ENCODE assay signal across 1 cellular context in the genomic region with DNA sequence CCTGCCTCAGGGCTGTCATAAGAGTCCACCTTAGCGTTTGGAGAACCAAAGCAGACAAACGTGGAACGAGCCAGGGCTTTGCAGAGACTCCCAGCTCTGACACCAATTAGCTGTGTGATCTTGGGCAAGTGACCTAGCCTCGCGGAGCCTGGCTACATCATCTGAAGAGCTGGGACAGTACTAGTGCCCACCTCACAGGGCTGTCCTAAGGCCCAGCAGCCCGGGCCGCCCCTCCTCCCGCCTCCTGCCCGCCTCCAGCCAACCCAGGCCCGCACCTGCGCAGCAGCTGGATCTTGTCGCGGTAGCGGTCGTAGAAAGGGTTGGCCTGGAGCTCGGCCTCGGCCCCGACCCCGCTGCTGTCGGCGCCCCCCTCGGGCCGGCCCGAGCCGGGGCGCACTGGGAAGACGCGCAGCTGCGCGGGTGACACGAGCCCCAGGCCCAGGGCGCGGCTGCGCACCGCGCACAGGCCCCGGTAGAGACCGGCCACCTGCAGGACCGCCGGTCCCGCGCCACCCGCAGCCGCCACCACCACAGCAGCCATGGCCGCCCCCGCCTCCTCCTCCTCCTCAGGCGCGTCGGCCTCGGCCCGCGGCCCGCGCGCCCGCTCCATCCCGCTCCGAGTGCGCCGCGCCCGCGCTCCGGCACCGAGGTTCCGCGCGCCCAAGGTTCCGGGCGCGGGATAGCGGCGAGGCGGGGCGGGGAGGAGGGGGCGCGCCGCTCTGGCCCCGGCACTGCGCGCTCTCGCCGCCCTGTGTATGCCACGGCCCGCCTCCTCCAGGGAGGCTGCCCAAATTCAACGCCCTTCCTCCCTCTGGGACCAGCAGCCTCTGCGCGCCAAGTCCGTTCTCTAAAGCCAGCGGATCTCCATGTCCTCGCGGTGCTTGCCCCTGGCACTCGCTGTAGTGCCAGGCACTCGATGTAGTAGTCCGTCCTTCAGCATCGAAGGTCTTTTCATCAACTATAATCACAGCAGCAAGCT.
TF ChIP-seq lines count a peak whose summit lies in the region.

A gene with protein sequence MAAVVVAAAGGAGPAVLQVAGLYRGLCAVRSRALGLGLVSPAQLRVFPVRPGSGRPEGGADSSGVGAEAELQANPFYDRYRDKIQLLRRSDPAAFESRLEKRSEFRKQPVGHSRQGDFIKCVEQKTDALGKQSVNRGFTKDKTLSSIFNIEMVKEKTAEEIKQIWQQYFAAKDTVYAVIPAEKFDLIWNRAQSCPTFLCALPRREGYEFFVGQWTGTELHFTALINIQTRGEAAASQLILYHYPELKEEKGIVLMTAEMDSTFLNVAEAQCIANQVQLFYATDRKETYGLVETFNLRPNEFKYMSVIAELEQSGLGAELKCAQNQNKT (minus strand): TSS at position 583 of the 979 bp plus-strand sequence. CDS start 42 bp downstream, at position 541.

TF ChIP-seq in HepG2, 621 proteins besides CTCF, POLR2A, EP300 and RAD21 (continued from another document and continues in another):
- TF ChIP-seq ARID3A (IDR thresholded peaks at IDR 0.05; ENCODE audit: low read depth, low read length) = no peak
- peak; percentile 43; the same call in 1 of the 2 replicates for TF ChIP-seq MXD3 (CRISPR knock-in tag; IDR thresholded peaks at IDR 0.05)
- no peak for TF ChIP-seq ZNF496 (CRISPR knock-in tag; IDR thresholded peaks at IDR 0.05; ENCODE audit: insufficient replicate concordance)
- no peak for TF ChIP-seq SMAD9 (CRISPR knock-in tag; IDR thresholded peaks at IDR 0.05)
- TF ChIP-seq MAFG (CRISPR knock-in tag; IDR thresholded peaks at IDR 0.05) = no peak
- TF ChIP-seq U2AF2 (IDR thresholded peaks at IDR 0.05; ENCODE audit: low read depth, low read length) = no peak
- TF ChIP-seq, protein P1, sequence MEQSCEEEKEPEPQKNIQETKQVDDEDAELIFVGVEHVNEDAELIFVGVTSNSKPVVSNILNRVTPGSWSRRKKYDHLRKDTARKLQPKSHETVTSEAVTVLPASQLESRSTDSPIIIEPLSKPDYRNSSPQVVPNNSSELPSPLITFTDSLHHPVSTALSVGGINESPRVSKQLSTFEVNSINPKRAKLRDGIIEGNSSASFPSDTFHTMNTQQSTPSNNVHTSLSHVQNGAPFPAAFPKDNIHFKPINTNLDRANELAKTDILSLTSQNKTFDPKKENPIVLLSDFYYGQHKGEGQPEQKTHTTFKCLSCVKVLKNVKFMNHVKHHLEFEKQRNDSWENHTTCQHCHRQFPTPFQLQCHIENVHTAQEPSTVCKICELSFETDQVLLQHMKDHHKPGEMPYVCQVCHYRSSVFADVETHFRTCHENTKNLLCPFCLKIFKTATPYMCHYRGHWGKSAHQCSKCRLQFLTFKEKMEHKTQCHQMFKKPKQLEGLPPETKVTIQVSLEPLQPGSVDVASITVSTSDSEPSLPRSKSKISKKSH (CRISPR knock-in tag; IDR thresholded peaks at IDR 0.05; ENCODE audit: borderline replicate concordance) = no peak
- no peak for TF ChIP-seq THYN1 (CRISPR knock-in tag; IDR thresholded peaks at IDR 0.05; ENCODE audit: borderline replicate concordance, low read depth)
- no peak for TF ChIP-seq ZNF770 (CRISPR knock-in tag; IDR thresholded peaks at IDR 0.05)
- no peak for TF ChIP-seq ZNF251 (CRISPR knock-in tag; IDR thresholded peaks at IDR 0.05)
- no peak for TF ChIP-seq CC2D1A (CRISPR knock-in tag; IDR thresholded peaks at IDR 0.05)
- peak; percentile 60 for TF ChIP-seq NR2C2 (CRISPR knock-in tag; IDR thresholded peaks at IDR 0.05; ENCODE audit: borderline replicate concordance)
- no peak for TF ChIP-seq REL (CRISPR knock-in tag; conservative IDR thresholded peaks at IDR 0.05)
- TF ChIP-seq MTA1 (CRISPR knock-in tag; IDR thresholded peaks at IDR 0.05; ENCODE audit: borderline replicate concordance) = no peak
- TF ChIP-seq ZNF720 (CRISPR knock-in tag; IDR thresholded peaks at IDR 0.05) = no peak
- TF ChIP-seq ZNF576 (CRISPR knock-in tag; IDR thresholded peaks at IDR 0.05) = no peak
- TF ChIP-seq ZNF12 (CRISPR knock-in tag; IDR thresholded peaks at IDR 0.05) = no peak
- TF ChIP-seq BHLHE40 (IDR thresholded peaks at IDR 0.05; ENCODE audit: low read length) = no peak
- TF ChIP-seq ZNF510 (CRISPR knock-in tag; IDR thresholded peaks at IDR 0.05; ENCODE audit: low read depth) = no peak
- TF ChIP-seq ZNF550 (CRISPR knock-in tag; IDR thresholded peaks at IDR 0.05; ENCODE audit: borderline replicate concordance) = no peak
- no peak for TF ChIP-seq TOE1 (CRISPR knock-in tag; IDR thresholded peaks at IDR 0.05)
- no peak for TF ChIP-seq TRIM24 (CRISPR knock-in tag; IDR thresholded peaks at IDR 0.05)
- TF ChIP-seq TCF12 (IDR thresholded peaks at IDR 0.05) = no peak
- no peak for TF ChIP-seq TCF12 (CRISPR knock-in tag; IDR thresholded peaks at IDR 0.05)
- no peak for TF ChIP-seq ZNF816 (CRISPR knock-in tag; IDR thresholded peaks at IDR 0.05; ENCODE audit: borderline replicate concordance)
- no peak for TF ChIP-seq NR2F6 (IDR thresholded peaks at IDR 0.05)
- TF ChIP-seq NR2F6 (CRISPR knock-in tag; IDR thresholded peaks at IDR 0.05) = no peak
- TF ChIP-seq FOXK1 (CRISPR knock-in tag; IDR thresholded peaks at IDR 0.05; ENCODE audit: borderline replicate concordance, low read depth) = no peak
- TF ChIP-seq, protein P2, sequence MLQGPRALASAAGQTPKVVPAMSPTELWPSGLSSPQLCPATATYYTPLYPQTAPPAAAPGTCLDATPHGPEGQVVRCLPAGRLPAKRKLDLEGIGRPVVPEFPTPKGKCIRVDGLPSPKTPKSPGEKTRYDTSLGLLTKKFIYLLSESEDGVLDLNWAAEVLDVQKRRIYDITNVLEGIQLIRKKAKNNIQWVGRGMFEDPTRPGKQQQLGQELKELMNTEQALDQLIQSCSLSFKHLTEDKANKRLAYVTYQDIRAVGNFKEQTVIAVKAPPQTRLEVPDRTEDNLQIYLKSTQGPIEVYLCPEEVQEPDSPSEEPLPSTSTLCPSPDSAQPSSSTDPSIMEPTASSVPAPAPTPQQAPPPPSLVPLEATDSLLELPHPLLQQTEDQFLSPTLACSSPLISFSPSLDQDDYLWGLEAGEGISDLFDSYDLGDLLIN (CRISPR knock-in tag; IDR thresholded peaks at IDR 0.05; ENCODE audit: borderline replicate concordance) = no peak
- TF ChIP-seq TOPORS (CRISPR knock-in tag; IDR thresholded peaks at IDR 0.05) = no peak
- no peak for TF ChIP-seq FLYWCH1 (CRISPR knock-in tag; IDR thresholded peaks at IDR 0.05)
- no peak for TF ChIP-seq ZNF713 (CRISPR knock-in tag; IDR thresholded peaks at IDR 0.05)
- TF ChIP-seq, protein P3, sequence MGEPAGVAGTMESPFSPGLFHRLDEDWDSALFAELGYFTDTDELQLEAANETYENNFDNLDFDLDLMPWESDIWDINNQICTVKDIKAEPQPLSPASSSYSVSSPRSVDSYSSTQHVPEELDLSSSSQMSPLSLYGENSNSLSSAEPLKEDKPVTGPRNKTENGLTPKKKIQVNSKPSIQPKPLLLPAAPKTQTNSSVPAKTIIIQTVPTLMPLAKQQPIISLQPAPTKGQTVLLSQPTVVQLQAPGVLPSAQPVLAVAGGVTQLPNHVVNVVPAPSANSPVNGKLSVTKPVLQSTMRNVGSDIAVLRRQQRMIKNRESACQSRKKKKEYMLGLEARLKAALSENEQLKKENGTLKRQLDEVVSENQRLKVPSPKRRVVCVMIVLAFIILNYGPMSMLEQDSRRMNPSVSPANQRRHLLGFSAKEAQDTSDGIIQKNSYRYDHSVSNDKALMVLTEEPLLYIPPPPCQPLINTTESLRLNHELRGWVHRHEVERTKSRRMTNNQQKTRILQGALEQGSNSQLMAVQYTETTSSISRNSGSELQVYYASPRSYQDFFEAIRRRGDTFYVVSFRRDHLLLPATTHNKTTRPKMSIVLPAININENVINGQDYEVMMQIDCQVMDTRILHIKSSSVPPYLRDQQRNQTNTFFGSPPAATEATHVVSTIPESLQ (CRISPR knock-in tag; conservative IDR thresholded peaks at IDR 0.05) = no peak
- no peak for TF ChIP-seq PPARG (CRISPR knock-in tag; conservative IDR thresholded peaks at IDR 0.05)
- TF ChIP-seq PHF8 (CRISPR knock-in tag; IDR thresholded peaks at IDR 0.05) = peak; percentile 64; the same call in 1 of the 2 replicates
- TF ChIP-seq, protein P4, sequence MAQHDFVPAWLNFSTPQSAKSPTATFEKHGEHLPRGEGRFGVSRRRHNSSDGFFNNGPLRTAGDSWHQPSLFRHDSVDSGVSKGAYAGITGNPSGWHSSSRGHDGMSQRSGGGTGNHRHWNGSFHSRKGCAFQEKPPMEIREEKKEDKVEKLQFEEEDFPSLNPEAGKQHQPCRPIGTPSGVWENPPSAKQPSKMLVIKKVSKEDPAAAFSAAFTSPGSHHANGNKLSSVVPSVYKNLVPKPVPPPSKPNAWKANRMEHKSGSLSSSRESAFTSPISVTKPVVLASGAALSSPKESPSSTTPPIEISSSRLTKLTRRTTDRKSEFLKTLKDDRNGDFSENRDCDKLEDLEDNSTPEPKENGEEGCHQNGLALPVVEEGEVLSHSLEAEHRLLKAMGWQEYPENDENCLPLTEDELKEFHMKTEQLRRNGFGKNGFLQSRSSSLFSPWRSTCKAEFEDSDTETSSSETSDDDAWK (CRISPR knock-in tag; IDR thresholded peaks at IDR 0.05) = no peak
- TF ChIP-seq ZNF124 (CRISPR knock-in tag; IDR thresholded peaks at IDR 0.05) = no peak; the same call in 1 of the 2 replicates
- TF ChIP-seq SP5 (CRISPR knock-in tag; IDR thresholded peaks at IDR 0.05; ENCODE audit: borderline replicate concordance, low read depth) = no peak
- 0 out of 2 replicates have a peak, but pooled peaks have one; percentile 27 for TF ChIP-seq FOXA3 (CRISPR knock-in tag; IDR thresholded peaks at IDR 0.05)
- TF ChIP-seq AGO2 (optimal IDR thresholded peaks at IDR 0.05; ENCODE audit: low read depth, low read length) = peak; percentile 63
- no peak for TF ChIP-seq GPN1 (CRISPR knock-in tag; IDR thresholded peaks at IDR 0.05; ENCODE audit: borderline replicate concordance)
- TF ChIP-seq ZBTB7A (CRISPR knock-in tag; IDR thresholded peaks at IDR 0.05) = no peak
- no peak for TF ChIP-seq MAF1 (CRISPR knock-in tag; IDR thresholded peaks at IDR 0.05; ENCODE audit: borderline replicate concordance)
- TF ChIP-seq MBD4 (IDR thresholded peaks at IDR 0.05; ENCODE audit: borderline replicate concordance, low read length) = no peak
- TF ChIP-seq YEATS2 (CRISPR knock-in tag; IDR thresholded peaks at IDR 0.05; ENCODE audit: borderline replicate concordance) = no peak
- no peak for TF ChIP-seq RBM39 (IDR thresholded peaks at IDR 0.05; ENCODE audit: low read depth, low read length, poor library complexity, severe bottlenecking)
- TF ChIP-seq TARDBP (CRISPR knock-in tag; IDR thresholded peaks at IDR 0.05) = no peak
- TF ChIP-seq, protein P5, sequence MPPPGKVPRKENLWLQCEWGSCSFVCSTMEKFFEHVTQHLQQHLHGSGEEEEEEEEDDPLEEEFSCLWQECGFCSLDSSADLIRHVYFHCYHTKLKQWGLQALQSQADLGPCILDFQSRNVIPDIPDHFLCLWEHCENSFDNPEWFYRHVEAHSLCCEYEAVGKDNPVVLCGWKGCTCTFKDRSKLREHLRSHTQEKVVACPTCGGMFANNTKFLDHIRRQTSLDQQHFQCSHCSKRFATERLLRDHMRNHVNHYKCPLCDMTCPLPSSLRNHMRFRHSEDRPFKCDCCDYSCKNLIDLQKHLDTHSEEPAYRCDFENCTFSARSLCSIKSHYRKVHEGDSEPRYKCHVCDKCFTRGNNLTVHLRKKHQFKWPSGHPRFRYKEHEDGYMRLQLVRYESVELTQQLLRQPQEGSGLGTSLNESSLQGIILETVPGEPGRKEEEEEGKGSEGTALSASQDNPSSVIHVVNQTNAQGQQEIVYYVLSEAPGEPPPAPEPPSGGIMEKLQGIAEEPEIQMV (CRISPR knock-in tag; IDR thresholded peaks at IDR 0.05; ENCODE audit: low read depth) = no peak; the same call in 1 of the 2 replicates
- TF ChIP-seq ZNF839 (CRISPR knock-in tag; IDR thresholded peaks at IDR 0.05; ENCODE audit: borderline replicate concordance) = no peak
- TF ChIP-seq TP53 (CRISPR knock-in tag; conservative IDR thresholded peaks at IDR 0.05) = no peak
